23 cellular contexts compared by ENCODE assay signal in genomic region chr9:125100822-125101221, GRCh38. TPM values are rescaled to one million over a fixed set of nuclear protein-coding genes. Genes with fewer than 3 reads are reported as not detected.
DNase-seq lines count a peak whose midpoint lies in the region; ATAC-seq, FAIRE-seq and TF ChIP-seq lines count a peak whose summit lies in the region.
"Had no signal": no experiment of that assay in that cellular context is flagged by ENCODE, and none has a peak within 500 bp of the region (broad histone marks: within the 10 kb centered on the region; RNA-seq: fewer than 3 reads in every experiment).

No MANE protein-coding gene starts in this region.

- H3K79me2 ChIP-seq in HepG2 (ENCODE audit: insufficient read depth, low read length) (no peaks in the 10 kb centered on the region), K562 (ENCODE audit: control insufficient read depth, insufficient read depth, low read length) (no peaks in the 10 kb centered on the region), neural cell (replicated peaks; ENCODE audit: insufficient read depth, low read length) (peaks cover 7% of the 10 kb centered on the region)

- H4K91ac ChIP-seq in IMR-90 (ENCODE audit: insufficient read depth, low read depth, low read length), result no peak overlapping the region

- no peak for DNase-seq in HepG2 (ENCODE audit: low spot score)
- no peak for DNase-seq in right lobe of liver
- no peak for DNase-seq in IMR-90
- DNase-seq in K562 (ENCODE audit: extremely low read depth in 1 of 4, low spot score in 3 of 4), result no peak
- no peak for DNase-seq in ureter (ENCODE audit: low spot score)
- no peak for DNase-seq in psoas muscle
- no peak for DNase-seq in glomerular visceral epithelial cell (ENCODE audit: extremely low spot score)
- DNase-seq: CD4-positive, alpha-beta T cell; CD8-positive, alpha-beta memory T cell; DMS 273 treated with DMSO at 0.1 percent for 48 hours; DMS79; EL; GDM1; GM23248; H7; HCEC 1CT had no signal

- peaks cover 5% of the 10 kb centered on the region; the same call in 1 of the 2 replicates for H3K9me1 ChIP-seq in IMR-90 (ENCODE audit: insufficient read depth, low read length)
- no peaks in the 10 kb centered on the region for H3K9me1 ChIP-seq in K562 (ENCODE audit: control insufficient read depth, insufficient read depth, low read length)

- H3K18ac ChIP-seq in IMR-90 (ENCODE audit: low read depth, low read length), result peak overlapping the region; percentile 69

- H3K9ac ChIP-seq in HepG2 (ENCODE audit: insufficient read depth, low read depth, low read length) (no peak overlapping the region), IMR-90 (ENCODE audit: low read depth, low read length) (no peak overlapping the region), K562 (ENCODE audit: insufficient read depth in 1 of 2, low read depth in 2 of 2, low read length in 2 of 2) (no peak overlapping the region), neural cell (ENCODE audit: low read length) (peak overlapping the region; percentile 32)
- H3K9ac ChIP-seq: BLaER1, GM23248 had no signal

- 0 out of 2 replicates have a peak overlapping the region, but pooled peaks have one; percentile 17 for H4K5ac ChIP-seq in IMR-90 (ENCODE audit: low read depth, low read length)

- no peak overlapping the region for H4K8ac ChIP-seq in IMR-90 (ENCODE audit: low read depth in 2 of 2, low read length in 2 of 2)

- H2AK9ac ChIP-seq in IMR-90 (replicated peaks; ENCODE audit: low read depth, low read length, poor library complexity), result no peak overlapping the region

- no peak overlapping the region for H2BK15ac ChIP-seq in IMR-90 (ENCODE audit: low read depth, low read length)

- ATAC-seq in HepG2 (no peak), right lobe of liver (no peak), IMR-90 (ENCODE audit: low read depth) (no peak), K562 (no peak), psoas muscle (no peak)
- ATAC-seq: GM12878 had no signal

- no peak overlapping the region for H2BK20ac ChIP-seq in IMR-90 (ENCODE audit: low read depth, low read length)

- TF ChIP-seq POLR2A in HepG2 (IDR thresholded peaks at IDR 0.05; ENCODE audit: insufficient read depth in 1 of 2, low read depth in 2 of 2, low read length in 2 of 2) (no peak), right lobe of liver (IDR thresholded peaks at IDR 0.05) (no peak), IMR-90 (IDR thresholded peaks at IDR 0.05; ENCODE audit: low read depth, low read length) (no peak), K562 (conservative IDR thresholded peaks at IDR 0.05) (no peak)

- H3K27me3 ChIP-seq in HepG2 (ENCODE audit: control insufficient read depth in 1 of 2, insufficient read depth in 2 of 2, low read length in 2 of 2), result no peaks in the 10 kb centered on the region
- no peaks in the 10 kb centered on the region for H3K27me3 ChIP-seq in right lobe of liver
- no peaks in the 10 kb centered on the region for H3K27me3 ChIP-seq in IMR-90 (ENCODE audit: control insufficient read depth, insufficient read depth, low read length)
- H3K27me3 ChIP-seq in K562 (ENCODE audit: control insufficient read depth in 2 of 2, insufficient read depth in 2 of 2, low read length in 2 of 2), result no peaks in the 10 kb centered on the region
- H3K27me3 ChIP-seq in neural cell (ENCODE audit: insufficient read depth, low read depth, low read length), result no peaks in the 10 kb centered on the region
- no peaks in the 10 kb centered on the region for H3K27me3 ChIP-seq in psoas muscle (ENCODE audit: insufficient read depth in 3 of 3, low read length in 2 of 3)
- H3K27me3 ChIP-seq: BLaER1 had no signal

- H4K20me1 ChIP-seq in HepG2 (ENCODE audit: insufficient read depth, low read length), result no peaks in the 10 kb centered on the region
- peaks cover 16% of the 10 kb centered on the region; the same call in 1 of the 2 replicates for H4K20me1 ChIP-seq in IMR-90 (ENCODE audit: insufficient read depth, low read length)
- H4K20me1 ChIP-seq in K562 (replicated peaks; ENCODE audit: control insufficient read depth, insufficient read depth, low read length), result no peaks in the 10 kb centered on the region
- H4K20me1 ChIP-seq in neural cell (ENCODE audit: insufficient read depth), result no peaks in the 10 kb centered on the region

- no peak for TF ChIP-seq RAD21 in HepG2 (CRISPR knock-in tag; IDR thresholded peaks at IDR 0.05)
- no peak for TF ChIP-seq RAD21 in IMR-90 (IDR thresholded peaks at IDR 0.05; ENCODE audit: low read length)
- no peak for TF ChIP-seq RAD21 in K562 (CRISPR knock-in tag; conservative IDR thresholded peaks at IDR 0.05 in 1 of 2, IDR thresholded peaks at IDR 0.05 in 1 of 2)
- no peak for TF ChIP-seq RAD21 in neural cell (conservative IDR thresholded peaks at IDR 0.05)

- H2AFZ ChIP-seq in HepG2 (ENCODE audit: low read length) (no peak overlapping the region), IMR-90 (replicated peaks; ENCODE audit: low read length, poor library complexity) (no peak overlapping the region), K562 (ENCODE audit: low read depth, low read length) (no peak overlapping the region), neural cell (ENCODE audit: low read depth, low read length) (no peak overlapping the region)
- H2AFZ ChIP-seq: GM23248 had no signal

- no peak overlapping the region for H2AK5ac ChIP-seq in IMR-90 (ENCODE audit: low read depth, low read length)

- dilution Hi-C loops in IMR-90 (cut with HindIII; ENCODE audit: low sequenced_read_pairs, unreplicated experiment), result no loop called here

- no peak overlapping the region for H3K4me3 ChIP-seq in HepG2 (replicated peaks in 1 of 3; ENCODE audit: insufficient read depth in 1 of 3, low read depth in 2 of 3, low read length in 3 of 3)
- H3K4me3 ChIP-seq in right lobe of liver, result no peak overlapping the region
- H3K4me3 ChIP-seq in IMR-90 (ENCODE audit: insufficient read depth, low read depth, low read length), result no peak overlapping the region
- H3K4me3 ChIP-seq in K562, result no peak overlapping the region
- peak overlapping the region; percentile 2 for H3K4me3 ChIP-seq in neural cell (ENCODE audit: low read length)
- no peak overlapping the region for H3K4me3 ChIP-seq in psoas muscle
- H3K4me3 ChIP-seq: BLaER1, GM12878, GM23248 had no signal

- no peak overlapping the region for H3K4me2 ChIP-seq in HepG2 (ENCODE audit: low read depth, low read length)
- H3K4me2 ChIP-seq in IMR-90 (ENCODE audit: low read depth, low read length), result no peak overlapping the region
- H3K4me2 ChIP-seq in K562 (ENCODE audit: insufficient read depth, low read length), result no peak overlapping the region
- no peak overlapping the region for H3K4me2 ChIP-seq in neural cell (ENCODE audit: low read length)
- H3K4me2 ChIP-seq: BLaER1 had no signal

- FAIRE-seq in HepG2 (lab: Jason Lieb, UNC), result no peak
- no peak for FAIRE-seq in K562 (lab: Jason Lieb, UNC)
- FAIRE-seq: D721Med, GM12878, GM19239, H1 had no signal

- CTCF ChIA-PET in HepG2 (lab: Yijun Ruan, JAX; ENCODE audit: low intra/inter-chr PET ratio, low total read pairs) (no interaction called here), IMR-90 (lab: Yijun Ruan, JAX) (interaction anchor here (1.0 kb wide), 1 partner anchor 40 kb away, joined by 3 read pairs; no protein-coding TSS in a partner anchor), K562 (lab: Yijun Ruan, JAX; ENCODE audit: low intra/inter-chr PET ratio) (no interaction called here)

- TF ChIP-seq CTCF in HepG2 (CRISPR knock-in tag; IDR thresholded peaks at IDR 0.05) (no peak), right lobe of liver (IDR thresholded peaks at IDR 0.05) (no peak), IMR-90 (conservative IDR thresholded peaks at IDR 0.05; ENCODE audit: low read depth, low read length) (no peak), K562 (IDR thresholded peaks at IDR 0.05 in 2 of 3, conservative IDR thresholded peaks at IDR 0.05 in 1 of 3; ENCODE audit: insufficient read depth in 2 of 3, low read depth in 1 of 3, low read length in 3 of 3) (no peak), neural cell (IDR thresholded peaks at IDR 0.05; ENCODE audit: poor library complexity, severe bottlenecking) (no peak), psoas muscle (IDR thresholded peaks at IDR 0.05) (no peak)

- no peak for TF ChIP-seq EP300 in HepG2 (IDR thresholded peaks at IDR 0.05; ENCODE audit: low read depth in 2 of 2, low read length in 2 of 2)
- no peak for TF ChIP-seq EP300 in HepG2 (CRISPR knock-in tag; IDR thresholded peaks at IDR 0.05; ENCODE audit: borderline replicate concordance)
- no peak for TF ChIP-seq EP300 in K562 (IDR thresholded peaks at IDR 0.05; ENCODE audit: low read length)
- TF ChIP-seq EP300 in neural cell (conservative IDR thresholded peaks at IDR 0.05; ENCODE audit: poor library complexity, severe bottlenecking), result no peak

- H3K23ac ChIP-seq in IMR-90 (ENCODE audit: low read depth, low read length), result no peak overlapping the region

- peaks cover 20 to 39% of the 10 kb centered on the region in 2 experiments; a peak in 3 of 4 replicates for H3K79me1 ChIP-seq in IMR-90 (ENCODE audit: low read depth in 1 of 2, low read length in 2 of 2)

- H3K4me1 ChIP-seq in HepG2 (ENCODE audit: insufficient read depth, low read length) (peaks cover 19% of the 10 kb centered on the region), right lobe of liver (no peaks in the 10 kb centered on the region), IMR-90 (ENCODE audit: control insufficient read depth, insufficient read depth, low read length) (peaks cover 10% of the 10 kb centered on the region), K562 (replicated peaks in 1 of 2; ENCODE audit: control insufficient read depth in 2 of 2, insufficient read depth in 2 of 2, low read length in 2 of 2) (no peaks in the 10 kb centered on the region), psoas muscle (peaks cover 35% of the 10 kb centered on the region)

- BruUV-seq in HepG2 (replicated peaks; lab: Mats Ljungman, UMichigan) (no TSS peak), IMR-90 (replicated peaks; lab: Mats Ljungman, UMichigan) (no TSS peak), K562 (replicated peaks; lab: Mats Ljungman, UMichigan) (no TSS peak)

- no peak overlapping the region for H2BK5ac ChIP-seq in IMR-90 (ENCODE audit: low read depth, low read length, poor library complexity, severe bottlenecking)

- H3F3A ChIP-seq in neural cell (ENCODE audit: insufficient read depth, low read length, poor library complexity, severe bottlenecking), result no peaks in the 10 kb centered on the region

- H3K14ac ChIP-seq in IMR-90 (replicated peaks; ENCODE audit: low read depth, low read length), result no peak overlapping the region

- no peak overlapping the region for H2BK120ac ChIP-seq in IMR-90 (ENCODE audit: low read depth, low read length)

- no peaks in the 10 kb centered on the region for H3K9me3 ChIP-seq in HepG2 (ENCODE audit: low read length)
- no peaks in the 10 kb centered on the region for H3K9me3 ChIP-seq in right lobe of liver
- no peaks in the 10 kb centered on the region for H3K9me3 ChIP-seq in IMR-90 (ENCODE audit: control insufficient read depth, insufficient read depth, low read length)
- peaks cover 4% of the 10 kb centered on the region; the same call in 1 of the 2 replicates for H3K9me3 ChIP-seq in K562 (replicated peaks; ENCODE audit: control insufficient read depth, insufficient read depth, low read depth, low read length)
- H3K9me3 ChIP-seq in neural cell (ENCODE audit: low read length), result no peaks in the 10 kb centered on the region
- no peaks in the 10 kb centered on the region for H3K9me3 ChIP-seq in psoas muscle

- H3K36me3 ChIP-seq in HepG2 (replicated peaks in 1 of 2; ENCODE audit: control insufficient read depth in 1 of 2, insufficient read depth in 2 of 2, low read length in 2 of 2) (no peaks in the 10 kb centered on the region), right lobe of liver (no peaks in the 10 kb centered on the region), IMR-90 (ENCODE audit: control insufficient read depth, insufficient read depth, low read length) (no peaks in the 10 kb centered on the region), K562 (ENCODE audit: control insufficient read depth, insufficient read depth, low read length) (no peaks in the 10 kb centered on the region), neural cell (ENCODE audit: insufficient read depth, low read length) (no peaks in the 10 kb centered on the region), psoas muscle (ENCODE audit: insufficient read depth in 1 of 2, low read depth in 1 of 2) (no peaks in the 10 kb centered on the region)

- in situ Hi-C loops in HepG2 (cut with HindIII; ENCODE audit: extremely low pct_ligation_motif_present, low pct_unique_long_range_greater_than_20kb) (no loop called here), IMR-90 (cut with MboI; ENCODE audit: low sequenced_read_pairs) (no loop called here), K562 (cut with MboI) (no loop called here)

- H3K9me2 ChIP-seq in neural cell (ENCODE audit: insufficient read depth, low read length), result no peaks in the 10 kb centered on the region

- 0 out of 2 replicates have a peak overlapping the region, but pooled peaks have one; percentile 13 for H3K4ac ChIP-seq in IMR-90 (ENCODE audit: low read depth, low read length)

- POLR2A ChIA-PET in HepG2 (lab: Yijun Ruan, JAX) (no interaction called here), IMR-90 (lab: Charles Lee; ENCODE audit: unreplicated experiment) (no interaction called here), K562 (lab: Yijun Ruan, JAX) (interaction anchor here (0.6 to 1.5 kb wide), 2 partner anchors 8 to 11 kb away, joined by 3 to 4 read pairs; no protein-coding TSS in a partner anchor)

- intact Hi-C loops in HepG2 (cut with micrococcal nuclease; ENCODE audit: unreplicated experiment), result no loop called here
- intact Hi-C loops in right lobe of liver (cut with DNase I), result no loop called here
- intact Hi-C loops in IMR-90 (cut with micrococcal nuclease), result no loop called here
- intact Hi-C loops in K562 (cut with micrococcal nuclease), result no loop called here
- intact Hi-C loops in psoas muscle (cut with DNase I), result no loop called here

- WGBS in HepG2 (ENCODE audit: low lambda C conversion rate), result 86% methylated on average over 4 of the region's 4 CpGs
- 83% methylated on average over 3 of the region's 4 CpGs for WGBS in right lobe of liver (ENCODE audit: insufficient coverage, low coverage, low lambda C conversion rate, missing lambda C conversion rate)
- 71% methylated on average over 1 of the region's 4 CpGs; no CpG with 5 or more reads in 1 of the 2 experiments for WGBS in IMR-90 (ENCODE audit: extremely low coverage in 2 of 2, insufficient read length in 1 of 2), 2 experiments
- 61% methylated on average over 4 of the region's 4 CpGs for WGBS in K562 (ENCODE audit: insufficient coverage, low coverage, missing lambda C conversion rate)
- WGBS in psoas muscle, 3 donors, result 76 to 93% (median 85%) methylated on average over 4 of the region's 4 CpGs

- H3K56ac ChIP-seq in IMR-90 (ENCODE audit: extremely low read depth, insufficient read depth, low read length), result no peak overlapping the region

- H3K27ac ChIP-seq in HepG2 (ENCODE audit: extremely low read length, insufficient read depth, low read length), result no peak overlapping the region
- no peak overlapping the region for H3K27ac ChIP-seq in right lobe of liver
- no peak overlapping the region for H3K27ac ChIP-seq in IMR-90 (ENCODE audit: insufficient read depth, low read length)
- H3K27ac ChIP-seq in K562 (ENCODE audit: extremely low read depth, low read depth, low read length), result no peak overlapping the region
- peak overlapping the region; percentile 48 for H3K27ac ChIP-seq in neural cell (ENCODE audit: low read length)
- no peak overlapping the region for H3K27ac ChIP-seq in psoas muscle
- H3K27ac ChIP-seq: BLaER1, C4-2B, GM23248 had no signal

RNA-seq across cellular contexts. Expression of gene SCAI, which starts 42.5 kb away (rescaled TPM):
- total RNA-seq in HepG2 (2016; rRNA removed; fragmentation: Illumina TruSeq; extraction: Trizol) (8.4 and 10.3 TPM in 2 replicates), right lobe of liver (1 to 10 TPM; 1.8 to 5.5 (median 2.6) TPM), IMR-90 (2012; rRNA removed) (13.3 and 14.5 TPM in 2 replicates), K562 (2014; rRNA removed) (2.3 and 4.0 TPM in 2 replicates), K562 (2014; rRNA removed; fragmentation: Illumina TruSeq; extraction: Trizol) (9.7 and 11.4 TPM in 2 replicates), K562 (2015; rRNA removed; fragmentation: Illumina TruSeq; extraction: Trizol) (6.2 and 7.0 TPM in 2 replicates), K562 (2021) (6.9 and 9.4 TPM in 2 replicates), ureter (7.2 TPM), psoas muscle (1 to 10 TPM; 1.8 to 5.2 (median 3.4) TPM)
- 6.0 and 8.4 TPM in 2 replicates for total RNA-seq in HepG2 (2016; cell fraction: cytosol; rRNA removed; fragmentation: Illumina TruSeq; extraction: Trizol; ENCODE audit: low read depth)
- total RNA-seq in HepG2 (2016; cell fraction: insoluble cytoplasmic fraction; rRNA removed; fragmentation: Illumina TruSeq; extraction: Trizol), result 8.4 and 11.2 TPM in 2 replicates
- total RNA-seq in HepG2 (2016; cell fraction: membrane; rRNA removed; fragmentation: Illumina TruSeq; extraction: Trizol), result 4.3 and 6.5 TPM in 2 replicates
- total RNA-seq in HepG2 (2016; cell fraction: nucleus; rRNA removed; fragmentation: Illumina TruSeq; extraction: Trizol), result 16.6 and 21.4 TPM in 2 replicates
- polyA plus RNA-seq in HepG2 (2011; rRNA removed) (3.7 and 4.4 TPM in 2 replicates), IMR-90 (2012; rRNA removed) (2.5 and 3.6 TPM in 2 replicates), K562 (2011; rRNA removed) (12.4 and 15.0 TPM in 2 replicates), K562 (2014; fragmentation: Illumina TruSeq; extraction: Trizol) (3.1 and 4.1 TPM in 2 replicates), K562 (2014; fragmentation: Nextera tagmentation; extraction: Ambion mirVana) (under 1 TPM; 0.70 to 0.84 TPM), K562 (2014; rRNA removed) (4.2 TPM in 2 replicates), neural cell (30.0 and 43.2 TPM in 2 replicates), psoas muscle (1 to 10 TPM in 1 of 3 donors, under 1 TPM in 2; 0.39 to 1.5 (median 0.80) TPM)
- polyA plus RNA-seq in HepG2 (2011; cell fraction: cytosol; rRNA removed), result 1.3 and 2.6 TPM in 2 replicates
- 4.0 and 8.1 TPM in 2 replicates for polyA plus RNA-seq in HepG2 (2011; cell fraction: nucleus; rRNA removed)
- polyA plus RNA-seq in HepG2 (2012), result 1.4 and 2.2 TPM in 2 replicates
- polyA plus RNA-seq in HepG2 (2016; cell fraction: cytosol; fragmentation: Illumina TruSeq; extraction: Trizol; ENCODE audit: low read depth), result 1.3 and 2.0 TPM in 2 replicates
- polyA plus RNA-seq in HepG2 (2016; cell fraction: insoluble cytoplasmic fraction; fragmentation: Illumina TruSeq; extraction: Trizol; ENCODE audit: low read depth), result 3.3 and 3.4 TPM in 2 replicates
- 1.2 and 1.3 TPM in 2 replicates for polyA plus RNA-seq in HepG2 (2016; cell fraction: membrane; fragmentation: Illumina TruSeq; extraction: Trizol; ENCODE audit: low read depth)
- polyA plus RNA-seq in HepG2 (2016; cell fraction: nucleus; fragmentation: Illumina TruSeq; extraction: Trizol; ENCODE audit: insufficient read depth, low read depth), result 9.9 and 11.1 TPM in 2 replicates
- 6.7 and 25.4 TPM in 2 replicates for polyA minus RNA-seq in HepG2 (2011; rRNA and poly(A)+ RNA removed; ENCODE audit: low replicate concordance)
- 2.2 and 5.9 TPM in 2 replicates for polyA minus RNA-seq in HepG2 (2011; cell fraction: cytosol; rRNA and poly(A)+ RNA removed)
- 18.9 and 20.3 TPM in 2 replicates for polyA minus RNA-seq in HepG2 (2011; cell fraction: nucleus; rRNA and poly(A)+ RNA removed)
- polyA plus RNA-seq in IMR-90 (2012; cell fraction: cytosol; rRNA removed), result 0.79 and 1.1 TPM in 2 replicates
- polyA plus RNA-seq in IMR-90 (2012; cell fraction: nucleus; rRNA removed; ENCODE audit: low replicate concordance), result 1.5 and 12.2 TPM in 2 replicates
- total RNA-seq in K562 (2011; cell fraction: chromatin; rRNA removed; ENCODE audit: low replicate concordance), result 53.4 and 125 TPM in 2 replicates
- 19.5 and 28.4 TPM in 2 replicates for total RNA-seq in K562 (2011; cell fraction: nucleolus; rRNA removed)
- 44.9 and 60.8 TPM in 2 replicates for total RNA-seq in K562 (2011; cell fraction: nucleoplasm; rRNA removed)
- 2.5 and 7.2 TPM in 2 replicates for polyA plus RNA-seq in K562 (2011; cell fraction: cytosol; rRNA removed)
- polyA plus RNA-seq in K562 (2011; cell fraction: nucleus; rRNA removed), result 11.3 and 18.1 TPM in 2 replicates
- 2.0 and 2.8 TPM in 2 replicates for polyA plus RNA-seq in K562 (2012)
- 26.3 and 39.0 TPM in 2 replicates for polyA minus RNA-seq in K562 (2011; rRNA and poly(A)+ RNA removed)
- 13.0 and 19.6 TPM in 2 replicates for polyA minus RNA-seq in K562 (2011; cell fraction: cytosol; rRNA and poly(A)+ RNA removed)
- polyA minus RNA-seq in K562 (2011; cell fraction: nucleus; rRNA and poly(A)+ RNA removed), result 10.5 and 21.5 TPM in 2 replicates
- 71.1 and 105 TPM in 2 replicates for polyA minus RNA-seq in neural cell

Comparison
In these comparisons a context has a peak if more than half of its experiments do, and no peak if none do; other contexts are left out.
1. Of the 241 proteins assayed by ChIP-seq in both HepG2 and K562: peak only in HepG2: none; only in K562: none; in both: ZNF121; in neither: 240.